9 cellular contexts compared by ENCODE assay signal in genomic region chr10:102245932-102246251, GRCh38. TPM values are rescaled to one million over a fixed set of nuclear protein-coding genes. Genes with fewer than 3 reads are reported as not detected.
DNase-seq lines count a peak whose midpoint lies in the region; ATAC-seq, FAIRE-seq and TF ChIP-seq lines count a peak whose summit lies in the region.
"Had no signal": no experiment of that assay in that cellular context is flagged by ENCODE, and none has a peak within 500 bp of the region (broad histone marks: within the 10 kb centered on the region; RNA-seq: fewer than 3 reads in every experiment).

No MANE protein-coding gene starts in this region.

- FAIRE-seq in pancreas (lab: Jason Lieb, UNC): no peak

- H3K4me3 ChIP-seq in Panc1 (ENCODE audit: low read depth in 2 of 2, low read length in 2 of 2) (peak overlapping the region; percentile 81 to 92), esophagus (ENCODE audit: low read depth in 1 of 2, low read length in 2 of 2) (peak overlapping the region; percentile 89 to 91), pancreas (peak overlapping the region; percentile 61 to 84 (median 77))

- H3K27me3 ChIP-seq in Panc1 (ENCODE audit: control insufficient read depth, insufficient read depth, low read length) (no peaks in the 10 kb centered on the region), esophagus (ENCODE audit: control insufficient read depth in 1 of 2, insufficient read depth in 2 of 2, low read length in 2 of 2) (no peaks in the 10 kb centered on the region), pancreas (no peaks in the 10 kb centered on the region)

- ATAC-seq in Panc1 (no peak), pancreas (peak in 3 of 4 donors; percentile 2 to 6 (median 4))

- H3K4me1 ChIP-seq in ES-I3 (ENCODE audit: insufficient read depth, low read length) (peaks cover 3% of the 10 kb centered on the region; the same call in 1 of the 2 replicates), Panc1 (ENCODE audit: control insufficient read depth, insufficient read depth, low read length) (peaks cover 32% of the 10 kb centered on the region), esophagus (ENCODE audit: control insufficient read depth in 2 of 2, insufficient read depth in 2 of 2, low read length in 1 of 2) (peaks cover 5 to 8% of the 10 kb centered on the region in 2 donors), pancreas (peaks cover 20 to 30% (median 21%) of the 10 kb centered on the region in 3 donors)

- TF ChIP-seq CTCF in Panc1 (IDR thresholded peaks at IDR 0.05) (no peak), pancreas (IDR thresholded peaks at IDR 0.05) (no peak)

- BruUV-seq in Panc1 (replicated peaks; lab: Mats Ljungman, UMichigan): no TSS peak

- H3K27ac ChIP-seq in Panc1 (ENCODE audit: low read length) (peak overlapping the region; percentile 89), esophagus (ENCODE audit: low read depth in 2 of 2, low read length in 1 of 2) (peak overlapping the region; percentile 91 to 93), pancreas (peak overlapping the region; percentile 66 to 78 (median 70))

- CTCF ChIA-PET in Panc1 (lab: Charles Lee): interaction anchor here (0.6 to 1.9 kb wide), 7 partner anchors 14 to 106 kb away, joined by 3 to 8 read pairs (median 4); no protein-coding TSS in a partner anchor

- WGBS in esophagus, 2 donors: 0 to 1% methylated on average over 4 of the region's 4 CpGs
- 0 to 2% methylated on average over 4 of the region's 4 CpGs for WGBS in pancreas, 2 donors

- H3K9me3 ChIP-seq in ES-I3 (ENCODE audit: control insufficient read depth, insufficient read depth, low read length) (no peaks in the 10 kb centered on the region), Panc1 (ENCODE audit: control insufficient read depth, insufficient read depth, low read depth, low read length) (no peaks in the 10 kb centered on the region), esophagus (ENCODE audit: control insufficient read depth in 2 of 2, insufficient read depth in 1 of 2, low read depth in 1 of 2, low read length in 1 of 2) (no peaks in the 10 kb centered on the region), pancreas (no peaks in the 10 kb centered on the region)

- H3K36me3 ChIP-seq in ES-I3 (ENCODE audit: insufficient read depth, low read length) (no peaks in the 10 kb centered on the region), Panc1 (ENCODE audit: control insufficient read depth, insufficient read depth, low read length) (peaks cover 5% of the 10 kb centered on the region; the same call in 1 of the 2 replicates), esophagus (ENCODE audit: control insufficient read depth in 2 of 2, insufficient read depth in 2 of 2, low read length in 1 of 2) (no peaks in the 10 kb centered on the region), pancreas (no peaks in the 10 kb centered on the region)

- POLR2A ChIA-PET in Panc1 (lab: Charles Lee): interaction anchor here (0.5 kb wide), 1 partner anchor 149 kb away, joined by 4 read pairs; no protein-coding TSS in a partner anchor

- DNase-seq in Panc1 (ENCODE audit: low read depth, low spot score): no peak
- no peak for DNase-seq in pancreas
- DNase-seq in NCI-H1930 (lab: John Stamatoyannopoulos, UW): no peak
- no peak for DNase-seq in posterior vena cava (ENCODE audit: low spot score)
- no peak for DNase-seq in activated CD8-positive, alpha-beta memory T cell treated with anti-CD3 and anti-CD28 coated beads, Interleukin-2, amount 50 U/mL, for 48 hours
- no peak for DNase-seq in stimulated activated naive CD4-positive, alpha-beta T cell (lab: John Stamatoyannopoulos, UW)

- in situ Hi-C loops in Panc1 (cut with HindIII; ENCODE audit: low pct_unique_long_range_greater_than_20kb, low sequenced_read_pairs): no loop called here

- peak overlapping the region; percentile 88 for H3K9ac ChIP-seq in ES-I3 (ENCODE audit: low read depth, low read length)

- intact Hi-C loops in Panc1 (cut with micrococcal nuclease; ENCODE audit: unreplicated experiment): no loop called here
- intact Hi-C loops in pancreas (cut with DNase I): no loop called here
- intact Hi-C loops in posterior vena cava (cut with DNase I): no loop called here

RNA-seq across cellular contexts. Expression of gene GBF1, which starts 0.6 kb away (rescaled TPM):
- total RNA-seq in Panc1 (2021; ENCODE audit: unreplicated experiment): 65.0 TPM
- polyA plus RNA-seq in Panc1 (2012; ENCODE audit: insufficient read length): 52.3 TPM
- 10 to 100 TPM; 11.4 to 11.7 TPM for polyA plus RNA-seq in esophagus
- 10 to 100 TPM; 14.9 to 27.6 (median 18.5) TPM for total RNA-seq in pancreas
- 10 to 100 TPM; 17.7 to 18.8 TPM for polyA plus RNA-seq in pancreas
- total RNA-seq in posterior vena cava: 10 to 100 TPM; 32.6 to 34.7 TPM

RNA-seq across cellular contexts. Expression of gene PITX3, which starts 4.6 kb away (rescaled TPM):
- total RNA-seq in Panc1 (2021; ENCODE audit: unreplicated experiment): 0.49 TPM
- polyA plus RNA-seq in Panc1 (2012; ENCODE audit: insufficient read length): 0.31 TPM
- polyA plus RNA-seq in esophagus: not detected
- total RNA-seq in pancreas: not detected
- polyA plus RNA-seq in pancreas: not detected
- total RNA-seq in posterior vena cava: not detected
- total RNA-seq: H4 had no signal

RNA-seq across cellular contexts. Expression of gene ELOVL3, which starts 19.8 kb away (rescaled TPM):
- total RNA-seq in Panc1 (2021; ENCODE audit: unreplicated experiment): 1.2 TPM
- polyA plus RNA-seq in Panc1 (2012; ENCODE audit: insufficient read length): 1.3 TPM
- polyA plus RNA-seq in esophagus: under 1 TPM in 1 of 2 donors, not detected in 1; 0.02 TPM
- not detected for total RNA-seq in pancreas
- polyA plus RNA-seq in pancreas: under 1 TPM in 1 of 2 donors, not detected in 1; 0.16 TPM
- total RNA-seq in posterior vena cava: under 1 TPM in 1 of 2 donors, not detected in 1; 0.29 TPM
- total RNA-seq: H4 had no signal
